18 cellular contexts compared by ENCODE assay signal in the genomic region with DNA sequence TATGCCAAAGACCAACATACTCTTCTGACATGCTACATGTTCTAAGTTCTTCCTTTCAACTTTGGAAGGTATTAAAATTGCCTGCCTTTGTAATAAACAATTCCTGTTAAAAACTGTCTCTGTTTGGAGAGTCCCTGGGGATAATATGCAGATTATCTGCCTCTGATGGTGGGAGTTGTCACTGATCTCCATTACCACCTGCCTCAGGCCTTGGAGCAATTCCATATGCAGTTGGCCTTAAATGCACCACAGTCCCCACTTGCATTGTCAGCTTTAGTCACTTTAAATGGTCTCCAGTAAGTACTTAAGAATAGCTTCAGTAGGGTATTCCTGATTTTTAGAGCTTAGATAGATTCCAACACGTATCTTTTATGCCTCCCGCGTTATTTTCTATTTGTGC.
"Had no signal": no experiment of that assay in that cellular context is flagged by ENCODE, and none has a peak within 500 bp of the region (broad histone marks: within the 10 kb centered on the region; RNA-seq: fewer than 3 reads in every experiment).

No MANE protein-coding gene starts in this region.

- H3K27ac Mint-ChIP-seq: activated CD4-positive, alpha-beta T cell treated with anti-CD3 and anti-CD28 coated beads, Interleukin-2, amount 10 ng/mL, durations not matched to agents 7 days and 5 days; activated CD8-positive, alpha-beta T cell treated with anti-CD3 and anti-CD28 coated beads, Interleukin-2, amount 10 ng/mL, durations not matched to agents 7 days and 5 days; activated naive CD4-positive, alpha-beta T cell treated with anti-CD3 and anti-CD28 coated beads for 36 hours; activated T-cell treated with anti-CD3 and anti-CD28 coated beads, Interleukin-2, amount 50 U/mL, for 24 hours; activated T-helper 2 cell treated with anti-CD3 and anti-CD28 coated beads, Interferon-gamma antibody, Interleukin-2, Interleukin-4, amounts not matched to agents 10 μg/mL and 5 μg/mL and 100 μg/mL, durations not matched to agents 14 hours and 24 hours and 36 hours; memory B cell; naive thymus-derived CD8-positive, alpha-beta T cell; stimulated activated naive CD8-positive, alpha-beta T cell treated with anti-CD3 and anti-CD28 coated beads, Interleukin-15, Interleukin-2, amounts not matched to agents 100 ng/mL and 50 ng/mL, for 24 hours had no signal

- ATAC-seq: activated CD8-positive, alpha-beta T cell treated with anti-CD3 and anti-CD28 coated beads, Interleukin-2, amount 10 ng/mL, durations not matched to agents 7 days and 5 days; body of pancreas; naive thymus-derived CD8-positive, alpha-beta T cell had no signal

- H3K4me3 ChIP-seq: body of pancreas, hepatocyte, prostate gland, right atrium auricular region, skin epidermis, tibial nerve, uterus had no signal

- H3K4me3 Mint-ChIP-seq: activated CD4-positive, alpha-beta T cell treated with anti-CD3 and anti-CD28 coated beads, Interleukin-2, amount 10 ng/mL, durations not matched to agents 7 days and 5 days; activated CD8-positive, alpha-beta T cell treated with anti-CD3 and anti-CD28 coated beads, Interleukin-2, amount 10 ng/mL, durations not matched to agents 7 days and 5 days; activated naive CD4-positive, alpha-beta T cell treated with anti-CD3 and anti-CD28 coated beads for 36 hours; activated T-cell treated with anti-CD3 and anti-CD28 coated beads, Interleukin-2, amount 50 U/mL, for 24 hours; memory B cell; naive thymus-derived CD8-positive, alpha-beta T cell; stimulated activated naive CD8-positive, alpha-beta T cell treated with anti-CD3 and anti-CD28 coated beads, Interleukin-15, Interleukin-2, amounts not matched to agents 100 ng/mL and 50 ng/mL, for 24 hours had no signal

- H3K27me3 ChIP-seq: body of pancreas, hepatocyte, right atrium auricular region, tibial nerve, uterus had no signal

- H3K36me3 Mint-ChIP-seq: memory B cell; naive thymus-derived CD8-positive, alpha-beta T cell had no signal

- H3K9me3 ChIP-seq: body of pancreas, prostate gland, right atrium auricular region, tibial nerve, uterus had no signal

- H3K79me2 ChIP-seq: hepatocyte had no signal

- H3K4me1 ChIP-seq: body of pancreas, prostate gland, right atrium auricular region, uterus had no signal

- H3K27ac ChIP-seq: body of pancreas, hepatocyte, prostate gland, right atrium auricular region, skin epidermis, tibial nerve, uterus had no signal

- H3K4me2 ChIP-seq: hepatocyte had no signal

- H3K27me3 Mint-ChIP-seq: activated T-cell treated with anti-CD3 and anti-CD28 coated beads, Interleukin-2, amount 50 U/mL, for 24 hours; stimulated activated naive CD8-positive, alpha-beta T cell treated with anti-CD3 and anti-CD28 coated beads, Interleukin-15, Interleukin-2, amounts not matched to agents 100 ng/mL and 50 ng/mL, for 24 hours had no signal

- H3K9me3 Mint-ChIP-seq: activated CD4-positive, alpha-beta T cell treated with anti-CD3 and anti-CD28 coated beads, Interleukin-2, amount 10 ng/mL, durations not matched to agents 7 days and 5 days; activated naive CD4-positive, alpha-beta T cell treated with anti-CD3 and anti-CD28 coated beads for 36 hours; activated T-cell treated with anti-CD3 and anti-CD28 coated beads, Interleukin-2, amount 50 U/mL, for 24 hours; activated T-helper 2 cell treated with anti-CD3 and anti-CD28 coated beads, Interferon-gamma antibody, Interleukin-2, Interleukin-4, amounts not matched to agents 10 μg/mL and 5 μg/mL and 100 μg/mL, durations not matched to agents 14 hours and 24 hours and 36 hours; memory B cell; naive thymus-derived CD8-positive, alpha-beta T cell; stimulated activated naive CD8-positive, alpha-beta T cell treated with anti-CD3 and anti-CD28 coated beads, Interleukin-15, Interleukin-2, amounts not matched to agents 100 ng/mL and 50 ng/mL, for 24 hours had no signal

- H3K36me3 ChIP-seq: prostate gland, right atrium auricular region, tibial nerve, uterus had no signal

- DNase-seq: activated CD4-positive, alpha-beta T cell treated with anti-CD3 and anti-CD28 coated beads, Interleukin-2, amount 10 ng/mL, durations not matched to agents 7 days and 5 days; activated CD4-positive, CD25-positive, alpha-beta regulatory T cell; activated CD8-positive, alpha-beta T cell treated with anti-CD3 and anti-CD28 coated beads, Interleukin-2, amount 10 ng/mL, durations not matched to agents 7 days and 5 days; activated naive CD4-positive, alpha-beta T cell treated with anti-CD3 and anti-CD28 coated beads for 36 hours; activated T-cell treated with anti-CD3 and anti-CD28 coated beads, Interleukin-2, amount 50 U/mL, for 24 hours; body of pancreas; naive thymus-derived CD8-positive, alpha-beta T cell; stimulated activated CD4-positive, alpha-beta T cell treated with anti-CD3 and anti-CD28 coated beads, Interleukin-15, amount 100 ng/mL, for 24 hours; stimulated activated CD4-positive, alpha-beta T cell treated with anti-CD3 and anti-CD28 coated beads, Interleukin-2, amount 100 ng/mL, for 48 hours; uterus had no signal

- H2AFZ ChIP-seq: hepatocyte had no signal
